ENCODE assay signal across 17 cellular contexts in genomic region chr21:34869541-34869940, GRCh38.
A peak's percentile ranks its signal among the peaks of the same experiment; 100 is the strongest.
DNase-seq lines count a peak whose midpoint lies in the region; ATAC-seq and TF ChIP-seq lines count a peak whose summit lies in the region.
"Had no signal": no experiment of that assay in that cellular context is flagged by ENCODE, and none has a peak within 500 bp of the region (broad histone marks: within the 10 kb centered on the region; RNA-seq: fewer than 3 reads in every experiment).

No MANE protein-coding gene starts in this region.

- no peak overlapping the region for H2BK15ac ChIP-seq in IMR-90 (ENCODE audit: low read depth, low read length)

- no peaks in the 10 kb centered on the region for H3K9me3 Mint-ChIP-seq in activated T-cell treated with anti-CD3 and anti-CD28 coated beads, Interleukin-2, amount 50 U/mL, for 4 hours
- H3K9me3 Mint-ChIP-seq: IgD-negative memory B cell had no signal

- H3K36me3 Mint-ChIP-seq in activated T-cell treated with anti-CD3 and anti-CD28 coated beads, Interleukin-2, amount 50 U/mL, for 4 hours (ENCODE audit: insufficient read depth) = peaks cover 48% of the 10 kb centered on the region

- no peak overlapping the region for H3K9ac ChIP-seq in IMR-90 (ENCODE audit: low read depth, low read length)

- H2BK20ac ChIP-seq in IMR-90 (ENCODE audit: low read depth, low read length) = no peak overlapping the region

- peaks cover 100% of the 10 kb centered on the region for H4K20me1 ChIP-seq in IMR-90 (ENCODE audit: insufficient read depth, low read length)

- no peak overlapping the region for H2AK9ac ChIP-seq in IMR-90 (replicated peaks; ENCODE audit: low read depth, low read length, poor library complexity)

- TF ChIP-seq RAD21 in IMR-90 (IDR thresholded peaks at IDR 0.05; ENCODE audit: low read length) = no peak

- no peaks in the 10 kb centered on the region for H3K9me3 ChIP-seq in IMR-90 (ENCODE audit: control insufficient read depth, insufficient read depth, low read length)
- no peaks in the 10 kb centered on the region for H3K9me3 ChIP-seq in left lung
- H3K9me3 ChIP-seq in upper lobe of left lung = no peaks in the 10 kb centered on the region

- H3K27ac ChIP-seq in IMR-90 (ENCODE audit: insufficient read depth, low read length) (peak overlapping the region; percentile 61; the same call in 1 of the 2 replicates), left lung (peak overlapping the region; percentile 63 to 67), upper lobe of left lung (peak overlapping the region; percentile 36 to 67 (median 51))

- BruUV-seq in IMR-90 (replicated peaks; lab: Mats Ljungman, UMichigan) = no TSS peak

- H3K9me1 ChIP-seq in IMR-90 (ENCODE audit: insufficient read depth, low read length) = peaks cover 52% of the 10 kb centered on the region

- dilution Hi-C loops in IMR-90 (cut with HindIII; ENCODE audit: low sequenced_read_pairs, unreplicated experiment) = no loop called here

- H4K8ac ChIP-seq in IMR-90 (ENCODE audit: low read depth in 2 of 2, low read length in 2 of 2) = no peak overlapping the region

- in situ Hi-C loops in IMR-90 (cut with MboI; ENCODE audit: low sequenced_read_pairs) = no loop called here

- H3K4me3 Mint-ChIP-seq in activated T-cell treated with anti-CD3 and anti-CD28 coated beads, Interleukin-2, amount 50 U/mL, for 4 hours = no peak overlapping the region
- H3K4me3 Mint-ChIP-seq: IgD-negative memory B cell had no signal

- peaks cover 11 to 91% of the 10 kb centered on the region in 2 experiments; a peak in 3 of 4 replicates for H3K79me1 ChIP-seq in IMR-90 (ENCODE audit: low read depth in 1 of 2, low read length in 2 of 2)

- TF ChIP-seq POLR2A in IMR-90 (IDR thresholded peaks at IDR 0.05; ENCODE audit: low read depth, low read length) = no peak; the same call in 1 of the 2 replicates
- TF ChIP-seq POLR2A in upper lobe of left lung (IDR thresholded peaks at IDR 0.05) = no peak

- no peak overlapping the region for H4K91ac ChIP-seq in IMR-90 (ENCODE audit: insufficient read depth, low read depth, low read length)

- H2AK5ac ChIP-seq in IMR-90 (ENCODE audit: low read depth, low read length) = no peak overlapping the region

- peaks cover 49% of the 10 kb centered on the region for H3K4me1 Mint-ChIP-seq in activated T-cell treated with anti-CD3 and anti-CD28 coated beads, Interleukin-2, amount 50 U/mL, for 4 hours (ENCODE audit: low read depth)

- H2AFZ ChIP-seq in IMR-90 (replicated peaks; ENCODE audit: low read length, poor library complexity) = no peak overlapping the region

- no peak overlapping the region for H3K23ac ChIP-seq in IMR-90 (ENCODE audit: low read depth, low read length)

- no peak for DNase-seq in IMR-90
- peak; percentile 71 to 74 for DNase-seq in NCI-H526 (lab: John Stamatoyannopoulos, UW)
- DNase-seq in left lung = no peak
- peak in 1 of 2 donors; percentile 74 for DNase-seq in upper lobe of left lung
- DNase-seq in stimulated activated CD8-positive, alpha-beta memory T cell treated with anti-CD3 and anti-CD28 coated beads, Interleukin-4, amount 100 ng/mL, for 48 hours = no peak
- no peak for DNase-seq in HuH-7.5 (ENCODE audit: low spot score)
- no peak for DNase-seq in activated T-cell treated with anti-CD3 and anti-CD28 coated beads, Interleukin-2, amount 50 U/mL, for 4 hours
- DNase-seq: DMS153, EL, NCI-H1436, NCI-H2081 treated with DMSO at 0.1 percent for 48 hours, NCI-H345, NCI-H748 treated with DMSO at 0.1 percent for 48 hours, Right ventricle myocardium superior had no signal

- POLR2A ChIA-PET in IMR-90 (lab: Charles Lee; ENCODE audit: unreplicated experiment) = no interaction called here

- ATAC-seq in IMR-90 (ENCODE audit: low read depth) (no peak), left lung (peak; percentile 72), upper lobe of left lung (ENCODE audit: low FRiP score in 2 of 2) (peak in 1 of 2 donors; percentile 74)
- no peak for ATAC-seq in activated T-cell treated with anti-CD3 and anti-CD28 coated beads, Interleukin-2, amount 50 U/mL, for 4 hours
- ATAC-seq: Panc1, SK-N-SH treated with all-trans-retinoic acid at 6 μM for 48 hours had no signal

- CTCF ChIA-PET in IMR-90 (lab: Yijun Ruan, JAX) = no interaction called here

- no peak overlapping the region for H3K4me3 ChIP-seq in IMR-90 (ENCODE audit: insufficient read depth, low read depth, low read length)
- no peak overlapping the region for H3K4me3 ChIP-seq in left lung
- no peak overlapping the region for H3K4me3 ChIP-seq in upper lobe of left lung

- no peak overlapping the region for H3K4ac ChIP-seq in IMR-90 (ENCODE audit: low read depth, low read length)

- H3K36me3 ChIP-seq in IMR-90 (ENCODE audit: control insufficient read depth, insufficient read depth, low read length) = peaks cover 77% of the 10 kb centered on the region
- H3K36me3 ChIP-seq in left lung = peaks cover 3 to 91% of the 10 kb centered on the region in 2 donors
- H3K36me3 ChIP-seq in upper lobe of left lung = peaks cover 0 to 65% (median 31%) of the 10 kb centered on the region in 4 donors

- peaks cover 26% of the 10 kb centered on the region for H3K4me1 ChIP-seq in IMR-90 (ENCODE audit: control insufficient read depth, insufficient read depth, low read length)
- peaks cover 13 to 59% of the 10 kb centered on the region in 2 donors for H3K4me1 ChIP-seq in left lung
- peaks cover 23 to 46% (median 35%) of the 10 kb centered on the region in 4 donors for H3K4me1 ChIP-seq in upper lobe of left lung

- no peak overlapping the region for H3K18ac ChIP-seq in IMR-90 (ENCODE audit: low read depth, low read length)

- TF ChIP-seq CTCF in IMR-90 (conservative IDR thresholded peaks at IDR 0.05; ENCODE audit: low read depth, low read length) (no peak), left lung (IDR thresholded peaks at IDR 0.05) (no peak), upper lobe of left lung (IDR thresholded peaks at IDR 0.05) (no peak)

- no peaks in the 10 kb centered on the region for H3K27me3 Mint-ChIP-seq in activated T-cell treated with anti-CD3 and anti-CD28 coated beads, Interleukin-2, amount 50 U/mL, for 4 hours (ENCODE audit: low read depth)
- H3K27me3 Mint-ChIP-seq: IgD-negative memory B cell had no signal

- WGBS in IMR-90 (ENCODE audit: extremely low coverage in 2 of 2, insufficient read length in 1 of 2), 2 experiments = 58% methylated on average over 3 of the region's 7 CpGs; no CpG with 5 or more reads in 1 of the 2 experiments
- WGBS in upper lobe of left lung, 2 donors = 52 to 66% methylated on average over 7 of the region's 7 CpGs

- H3K14ac ChIP-seq in IMR-90 (replicated peaks; ENCODE audit: low read depth, low read length) = no peak overlapping the region

- H3K4me2 ChIP-seq in IMR-90 (ENCODE audit: low read depth, low read length) = no peak overlapping the region

- no peak overlapping the region for H3K56ac ChIP-seq in IMR-90 (ENCODE audit: extremely low read depth, insufficient read depth, low read length)

- H4K5ac ChIP-seq in IMR-90 (ENCODE audit: low read depth, low read length) = no peak overlapping the region

- TF ChIP-seq EP300 in upper lobe of left lung (IDR thresholded peaks at IDR 0.05) = no peak

- intact Hi-C loops in IMR-90 (cut with micrococcal nuclease) (loop anchor here (5.0 kb wide), 1 partner anchor 62 kb away; no protein-coding TSS in a partner anchor), left lung (cut with DNase I) (no loop called here)

- H3K27me3 ChIP-seq in IMR-90 (ENCODE audit: control insufficient read depth, insufficient read depth, low read length) (no peaks in the 10 kb centered on the region), left lung (no peaks in the 10 kb centered on the region), upper lobe of left lung (no peaks in the 10 kb centered on the region)

- H2BK120ac ChIP-seq in IMR-90 (ENCODE audit: low read depth, low read length) = no peak overlapping the region

- no peak overlapping the region for H2BK5ac ChIP-seq in IMR-90 (ENCODE audit: low read depth, low read length, poor library complexity, severe bottlenecking)

TF ChIP-seq in IMR-90, 13 proteins besides CTCF, POLR2A, EP300 and RAD21:
- no peak for TF ChIP-seq SMC3 (IDR thresholded peaks at IDR 0.05; ENCODE audit: low read depth, low read length)
- no peak for TF ChIP-seq CEBPB (IDR thresholded peaks at IDR 0.05; ENCODE audit: low read depth, low read length)

Comparison
In these comparisons a context has a peak if more than half of its experiments do, and no peak if none do; other contexts are left out.
1. DNase-seq: peak in NCI-H526 (2 of 2); none in IMR-90 (single experiment), left lung (0 of 2), stimulated activated CD8-positive, alpha-beta memory T cell treated with anti-CD3 and anti-CD28 coated beads, Interleukin-4, amount 100 ng/mL, for 48 hours (single experiment), HuH-7.5 (single experiment) and activated T-cell treated with anti-CD3 and anti-CD28 coated beads, Interleukin-2, amount 50 U/mL, for 4 hours (single experiment).
2. Peak in every context shown above with its lines, with median percentiles within 50 percentile points of each other: H3K27ac ChIP-seq.